ENCODE assay signal across 15 cellular contexts in genomic region chr2:233005096-233005495, GRCh38. TPM values are rescaled to one million over a fixed set of nuclear protein-coding genes. Genes with fewer than 3 reads are reported as not detected.
DNase-seq lines count a peak whose midpoint lies in the region; ATAC-seq and TF ChIP-seq lines count a peak whose summit lies in the region.
"Had no signal": no experiment of that assay in that cellular context is flagged by ENCODE, and none has a peak within 500 bp of the region (broad histone marks: within the 10 kb centered on the region; RNA-seq: fewer than 3 reads in every experiment).

No MANE protein-coding gene starts in this region.

- 87 to 99% (median 92%) methylated on average over 6 of the region's 6 CpGs for WGBS in spleen, 5 donors

- intact Hi-C loops in spleen (cut with DNase I; ENCODE audit: low total_unique reads), result no loop called here

- no peaks in the 10 kb centered on the region for H3K27me3 ChIP-seq in spleen (replicated peaks in 1 of 7)
- H3K27me3 ChIP-seq: BLaER1 treated with 17β-estradiol and CSF1 and Interleukin-3, amounts not matched to agents 10 nM and 100 nM had no signal

- no peak overlapping the region for H3K27ac ChIP-seq in spleen
- H3K27ac ChIP-seq: BLaER1 treated with 17β-estradiol and CSF1 and Interleukin-3, amounts not matched to agents 10 nM and 100 nM had no signal

- peak; percentile 25 for DNase-seq in activated effector memory CD4-positive, alpha-beta T cell treated with anti-CD3 and anti-CD28 coated beads, Interleukin-2, amount 50 U/mL, for 16 hours
- no peak for DNase-seq in activated effector memory CD4-positive, alpha-beta T cell treated with Interleukin-2 at 50 U/mL for 16 hours
- DNase-seq in left lobe of liver (ENCODE audit: low spot score) (peak; percentile 23), spleen (peak; percentile 53), NCI-H2227 (lab: John Stamatoyannopoulos, UW; ENCODE audit: unreplicated experiment) (no peak), amygdala (lab: John Stamatoyannopoulos, UW) (no peak)
- DNase-seq in activated naive CD4-positive, alpha-beta T cell treated with Interleukin-2 at 50 U/mL for 16 hours, result no peak
- DNase-seq: ACHN; CD4-positive, CD25-positive, alpha-beta regulatory T cell had no signal

- no peaks in the 10 kb centered on the region for H3K4me1 ChIP-seq in spleen

- H3K9me3 ChIP-seq in spleen, result no peaks in the 10 kb centered on the region
- H3K9me3 ChIP-seq: BLaER1 treated with 17β-estradiol and CSF1 and Interleukin-3, amounts not matched to agents 10 nM and 100 nM had no signal

- no peak overlapping the region for H3K4me3 ChIP-seq in spleen
- H3K4me3 ChIP-seq: BLaER1 treated with 17β-estradiol and CSF1 and Interleukin-3, amounts not matched to agents 10 nM and 100 nM had no signal

- ATAC-seq in left lobe of liver, result no peak
- ATAC-seq: HCT116 had no signal

- TF ChIP-seq CTCF in spleen (IDR thresholded peaks at IDR 0.05 in 8 of 11, conservative IDR thresholded peaks at IDR 0.05 in 3 of 11), result no peak

- no peaks in the 10 kb centered on the region for H3K36me3 ChIP-seq in spleen
- H3K36me3 ChIP-seq: BLaER1 treated with 17β-estradiol and CSF1 and Interleukin-3, amounts not matched to agents 10 nM and 100 nM had no signal

- TF ChIP-seq POLR2A in spleen (IDR thresholded peaks at IDR 0.05), result no peak

RNA-seq across cellular contexts. Expression of gene NGEF, which starts 8.0 kb away (rescaled TPM):
- total RNA-seq in left lobe of liver, result 23.7 TPM
- under 1 TPM in 3 of 7 donors, not detected in 4; 0.23 to 0.79 (median 0.43) TPM for total RNA-seq in spleen
- polyA plus RNA-seq in spleen, result under 1 TPM in 2 of 3 donors, not detected in 1; 0.26 to 0.45 TPM
- total RNA-seq: CD4-positive, CD25-positive, alpha-beta regulatory T cell had no signal
- polyA plus RNA-seq: IgD-negative memory B cell had no signal

RNA-seq across cellular contexts. Expression of gene NEU2, which starts 27.4 kb away (rescaled TPM):
- total RNA-seq in left lobe of liver, result not detected
- not detected for total RNA-seq in spleen
- not detected for polyA plus RNA-seq in spleen
- total RNA-seq: A172; CD4-positive, CD25-positive, alpha-beta regulatory T cell; Daoy; H4 had no signal
- polyA plus RNA-seq: CD4-positive, CD25-positive, alpha-beta regulatory T cell; IgD-negative memory B cell had no signal

RNA-seq across cellular contexts. Expression of gene INPP5D, which starts 55.0 kb away (rescaled TPM):
- 5.0 TPM for total RNA-seq in left lobe of liver
- total RNA-seq in spleen, result 100 to 1,000 TPM; 172 to 246 (median 186) TPM
- polyA plus RNA-seq in spleen, result 10 to 100 TPM; 71.1 to 97.8 (median 97.4) TPM
- total RNA-seq: Daoy had no signal

Comparison
In these comparisons a context has a peak if more than half of its experiments do, and no peak if none do; other contexts are left out.
1. DNase-seq: peak in activated effector memory CD4-positive, alpha-beta T cell treated with anti-CD3 and anti-CD28 coated beads, Interleukin-2, amount 50 U/mL, for 16 hours (single experiment), left lobe of liver (single experiment) and spleen (single experiment); none in activated effector memory CD4-positive, alpha-beta T cell treated with Interleukin-2 at 50 U/mL for 16 hours (single experiment), NCI-H2227 (single experiment), activated naive CD4-positive, alpha-beta T cell treated with Interleukin-2 at 50 U/mL for 16 hours (single experiment) and amygdala (0 of 56).
2. RNA of gene NGEF, which starts 8.0 kb away (total RNA-seq): 23.7 TPM in left lobe of liver (single experiment); 0.23 to 0.79 TPM in spleen; every median in the first group is over 10 times any median in the second.
3. RNA of gene INPP5D, which starts 55.0 kb away (total RNA-seq): 172 to 246 TPM in spleen; 5.0 TPM in left lobe of liver (single experiment); every median in the first group is over 10 times any median in the second.